ENCODE assay signal across 2 cellular contexts in the genomic region with DNA sequence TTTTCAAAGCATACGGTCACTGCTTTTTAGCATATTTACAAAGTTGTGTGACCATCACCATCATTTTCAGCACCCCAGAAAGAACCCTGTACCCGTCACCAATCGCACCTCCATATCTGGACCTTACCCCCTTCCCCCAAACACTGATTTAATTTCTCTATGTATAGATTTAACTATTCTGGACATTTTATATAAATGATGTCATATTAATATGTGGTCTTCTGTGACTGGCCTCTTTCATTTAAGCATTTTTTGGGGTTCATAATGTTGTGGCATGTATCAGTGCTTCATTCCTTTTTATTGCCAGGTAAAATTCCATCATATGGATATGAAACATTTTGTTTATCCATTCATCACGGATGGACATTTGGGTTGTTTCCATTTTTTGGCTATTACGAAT.
TF ChIP-seq lines count a peak whose summit lies in the region.

No MANE protein-coding gene starts in this region.

TF ChIP-seq in HepG2, 621 proteins besides CTCF, POLR2A, EP300 and RAD21:
- TF ChIP-seq ATF7 (IDR thresholded peaks at IDR 0.05) (peak; percentile 74), ATF7 (CRISPR knock-in tag; IDR thresholded peaks at IDR 0.05) (no peak), ATF7-NPFF (CRISPR knock-in tag; IDR thresholded peaks at IDR 0.05; ENCODE audit: low read depth) (no peak)

TF ChIP-seq in GM12878, 131 proteins besides CTCF, POLR2A, EP300 and RAD21 (continued from another document):
- TF ChIP-seq STAT3 (IDR thresholded peaks at IDR 0.05; ENCODE audit: low read depth, low read length) = no peak
